In genomic region chr4:84019626-84020025, GRCh38 we compare ENCODE assay signal across 35 cellular contexts.
"Had no signal": no experiment of that assay in that cellular context is flagged by ENCODE, and none has a peak within 500 bp of the region (broad histone marks: within the 10 kb centered on the region; RNA-seq: fewer than 3 reads in every experiment).

No MANE protein-coding gene starts in this region.

- H3K27me3 ChIP-seq: MG63 had no signal

- H3K9me3 ChIP-seq: MG63 had no signal

- DNase-seq: Kasumi-1, MG63, MM.1S, MV-4-11, NCI-H1048, NCI-H1092, NCI-H1092 treated with DMSO at 0.1 percent for 48 hours, NCI-H1105, NCI-H1105 treated with DMSO at 0.1 percent for 48 hours, NCI-H1417, NCI-H1417 treated with DMSO at 0.1 percent for 48 hours, NCI-H1436, NCI-H1436 treated with DMSO at 0.1 percent for 48 hours, NCI-H146, NCI-H1694, NCI-H1694 treated with DMSO at 0.1 percent for 48 hours, NCI-H187, NCI-H187 treated with DMSO at 0.1 percent for 48 hours, NCI-H1930, NCI-H2029, NCI-H2029 treated with DMSO at 0.1 percent for 48 hours, NCI-H2081, NCI-H2081 treated with DMSO at 0.1 percent for 48 hours, NCI-H2107, NCI-H2171, NCI-H2171 treated with DMSO at 0.1 percent for 48 hours, NCI-H2227 treated with DMSO at 0.1 percent for 48 hours, NCI-H226, NCI-H345, NCI-H446, NCI-H446 treated with DMSO at 0.1 percent for 48 hours, NCI-H510A, NCI-H510A treated with DMSO at 0.1 percent for 48 hours, NCI-H524, NCI-H524 treated with DMSO at 0.1 percent for 48 hours had no signal

- H3K36me3 ChIP-seq: MG63 had no signal

- H3K4me3 ChIP-seq: MG63 had no signal
